Comparison of ENCODE assay signal across 8 cellular contexts in genomic region chr10:62817763-62818425, GRCh38. TPM values are rescaled to one million over a fixed set of nuclear protein-coding genes. Genes with fewer than 3 reads are reported as not detected.
A peak's percentile ranks its signal among the peaks of the same experiment; 100 is the strongest.
DNase-seq lines count a peak whose midpoint lies in the region; ATAC-seq, FAIRE-seq and TF ChIP-seq lines count a peak whose summit lies in the region.

No MANE protein-coding gene starts in this region.

- peak; percentile 23 for ATAC-seq in HG02840 (IDR thresholded peaks at IDR 0.05; ENCODE audit: low FRiP score, unreplicated experiment)

- DNase-seq in 8988T (peak; percentile 97), GM12891 (ENCODE audit: insufficient read length, low spot score) (peak; percentile 81), NCI-H2171 (lab: John Stamatoyannopoulos, UW) (peak; percentile 6), lung microvascular endothelial cell (ENCODE audit: low read depth in 2 of 2) (peak; percentile 75 to 83)
- DNase-seq in activated CD4-positive, alpha-beta T cell treated with anti-CD3 and anti-CD28 coated beads, Interleukin-2, amount 50 U/mL, for 48 hours = peak; percentile 73 to 76
- peak; percentile 34 for DNase-seq in effector CD8-positive, alpha-beta T cell (lab: John Stamatoyannopoulos, UW)
- DNase-seq in stimulated activated CD8-positive, alpha-beta memory T cell treated with anti-CD3 and anti-CD28 coated beads, Interleukin-12 subunit alpha, Interleukin-12 subunit beta, amount 100 ng/mL, for 4 hours (ENCODE audit: low read depth) = peak; percentile 66

- peak; percentile 100 for FAIRE-seq in GM12891 (lab: Jason Lieb, UNC)

- TF ChIP-seq POLR2A in GM12891 (IDR thresholded peaks at IDR 0.05; ENCODE audit: low read depth, low read length) = no peak

TF ChIP-seq in GM12891, 5 proteins besides CTCF, POLR2A, EP300 and RAD21:
- TF ChIP-seq POU2F2 (IDR thresholded peaks at IDR 0.05; ENCODE audit: low read depth, low read length) (no peak), TAF1 (IDR thresholded peaks at IDR 0.05; ENCODE audit: low read depth, low read length) (no peak), SPI1 (IDR thresholded peaks at IDR 0.05; ENCODE audit: low read depth, low read length) (no peak), PAX5 (IDR thresholded peaks at IDR 0.05; ENCODE audit: insufficient read depth, low read length, severe bottlenecking) (no peak), POLR2AphosphoS5 (IDR thresholded peaks at IDR 0.05; ENCODE audit: low read depth, low read length) (no peak)

RNA-seq across cellular contexts. Expression of gene EGR2, which starts 1.7 kb away (rescaled TPM):
- polyA plus RNA-seq in GM12891 (2012; ENCODE audit: low read depth, missing spikeins) = 54.7 TPM
- total RNA-seq in lung microvascular endothelial cell = under 0.01 and 0.20 TPM in 2 replicates

RNA-seq across cellular contexts. Expression of gene ADO, which starts 13.4 kb away (rescaled TPM):
- 18.6 TPM for polyA plus RNA-seq in GM12891 (2012; ENCODE audit: low read depth, missing spikeins)
- 8.7 and 13.9 TPM in 2 replicates for total RNA-seq in lung microvascular endothelial cell

Comparison
In these comparisons a context has a peak if more than half of its experiments do, and no peak if none do; other contexts are left out.
1. Peak in every context shown above with its lines: DNase-seq and ATAC-seq.
2. DNase-seq: peak in every context shown above with its lines; median percentile 97 in 8988T; 81 in GM12891; 79 in lung microvascular endothelial cell; 74 in activated CD4-positive, alpha-beta T cell treated with anti-CD3 and anti-CD28 coated beads, Interleukin-2, amount 50 U/mL, for 48 hours; 66 in stimulated activated CD8-positive, alpha-beta memory T cell treated with anti-CD3 and anti-CD28 coated beads, Interleukin-12 subunit alpha, Interleukin-12 subunit beta, amount 100 ng/mL, for 4 hours; 34 in effector CD8-positive, alpha-beta T cell; 6 in NCI-H2171.